ENCODE assay signal across 26 cellular contexts in the genomic region with DNA sequence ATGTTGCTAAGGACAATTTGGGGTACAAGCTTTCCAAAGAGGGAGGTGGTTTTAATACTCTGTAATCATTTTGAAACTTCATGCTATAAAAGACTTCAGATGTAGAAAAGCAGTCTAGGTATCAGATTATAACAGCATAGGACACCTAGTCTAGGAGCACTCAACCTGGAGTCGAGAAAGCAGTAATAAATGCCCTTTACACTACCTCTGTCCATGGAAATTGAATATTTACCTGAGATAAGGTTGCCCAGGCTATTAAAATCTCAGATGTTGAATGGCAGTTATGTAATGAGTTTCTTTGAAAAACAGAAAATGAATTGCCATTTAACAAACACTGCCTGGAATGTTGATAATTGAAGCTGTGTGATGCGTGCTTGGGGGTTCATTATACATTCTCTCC.
"Had no signal": no experiment of that assay in that cellular context is flagged by ENCODE, and none has a peak within 500 bp of the region (broad histone marks: within the 10 kb centered on the region; RNA-seq: fewer than 3 reads in every experiment).

No MANE protein-coding gene starts in this region.

- H3K4me2 ChIP-seq: smooth muscle cell had no signal

- DNase-seq: colonic mucosa; effector CD8-positive, alpha-beta T cell; endodermal cell; foreskin keratinocyte; heart left ventricle; hippocampal formation; left ventricle myocardium superior; lower lobe of right lung; naive B cell; pancreas; right lobe of liver; stimulated activated CD4-positive, alpha-beta T cell treated with anti-CD3 and anti-CD28 coated beads, Interleukin-12 subunit alpha, Interleukin-12 subunit beta, amount 100 ng/mL, for 4 hours; stimulated activated CD4-positive, alpha-beta T cell treated with anti-CD3 and anti-CD28 coated beads, Interleukin-1b, Interleukin-23, amount 100 ng/mL, for 48 hours; stimulated activated CD4-positive, alpha-beta T cell treated with anti-CD3 and anti-CD28 coated beads, Interleukin-4, amount 100 ng/mL, for 1 hour; stimulated activated CD8-positive, alpha-beta memory T cell treated with anti-CD3 and anti-CD28 coated beads, Interleukin-4, amount 100 ng/mL, for 48 hours; stimulated activated naive CD4-positive, alpha-beta T cell; stimulated activated naive CD8-positive, alpha-beta T cell treated with anti-CD3 and anti-CD28 coated beads, Interleukin-15, amount 100 ng/mL, for 72 hours; transverse colon had no signal

- H3K9me3 ChIP-seq: colonic mucosa, esophagus muscularis mucosa, gastroesophageal sphincter, heart left ventricle, lower lobe of right lung, neutrophil, pancreas, right lobe of liver, suprapubic skin, transverse colon had no signal

- H3K27me3 Mint-ChIP-seq: dendritic cell treated with granulocyte-macrophage colony-stimulating factor and Interleukin-4, amounts not matched to agents 40 ng/mL and 50 ng/mL, for 4 days; naive B cell; natural killer cell treated with Interleukin-12 subunit alpha and Interleukin-12 subunit beta and Interleukin-15 and Interleukin-18, amount 100 ng/mL, for 72 hours; stimulated activated naive CD8-positive, alpha-beta T cell treated with anti-CD3 and anti-CD28 coated beads, Interleukin-15, amount 100 ng/mL, for 72 hours had no signal

- H3K27ac ChIP-seq: colonic mucosa, esophagus muscularis mucosa, foreskin keratinocyte, gastroesophageal sphincter, heart left ventricle, lower lobe of right lung, neutrophil, pancreas, right lobe of liver, suprapubic skin, transverse colon had no signal

- H3K4me1 ChIP-seq: colonic mucosa, esophagus muscularis mucosa, foreskin keratinocyte, gastroesophageal sphincter, lower lobe of right lung, pancreas, right lobe of liver, suprapubic skin had no signal

- H3K36me3 ChIP-seq: colonic mucosa, esophagus muscularis mucosa, gastroesophageal sphincter, heart left ventricle, lower lobe of right lung, neutrophil, pancreas, right lobe of liver, suprapubic skin, transverse colon had no signal

- H3K27me3 ChIP-seq: colonic mucosa, esophagus muscularis mucosa, foreskin keratinocyte, gastroesophageal sphincter, heart left ventricle, neutrophil, pancreas, right lobe of liver, suprapubic skin, transverse colon had no signal

- H3K4me3 ChIP-seq: colonic mucosa, esophagus muscularis mucosa, gastroesophageal sphincter, heart left ventricle, lower lobe of right lung, pancreas, right lobe of liver, smooth muscle cell, suprapubic skin, transverse colon had no signal

- ATAC-seq: foreskin keratinocyte; gastroesophageal sphincter; heart left ventricle; left ventricle myocardium superior; lower lobe of right lung; natural killer cell treated with Interleukin-12 subunit alpha and Interleukin-12 subunit beta and Interleukin-15 and Interleukin-18, amount 100 ng/mL, for 72 hours; right lobe of liver; stimulated activated naive CD8-positive, alpha-beta T cell treated with anti-CD3 and anti-CD28 coated beads, Interleukin-15, amount 100 ng/mL, for 72 hours had no signal

- H3K27ac Mint-ChIP-seq: dendritic cell treated with granulocyte-macrophage colony-stimulating factor and Interleukin-4, amounts not matched to agents 40 ng/mL and 50 ng/mL, for 4 days; endodermal cell; natural killer cell treated with Interleukin-12 subunit alpha and Interleukin-12 subunit beta and Interleukin-15 and Interleukin-18, amount 100 ng/mL, for 72 hours; stimulated activated naive CD8-positive, alpha-beta T cell treated with anti-CD3 and anti-CD28 coated beads, Interleukin-15, amount 100 ng/mL, for 72 hours had no signal

- H3K9me3 Mint-ChIP-seq: dendritic cell treated with granulocyte-macrophage colony-stimulating factor and Interleukin-4, amounts not matched to agents 40 ng/mL and 50 ng/mL, for 4 days; endodermal cell; naive B cell; natural killer cell treated with Interleukin-12 subunit alpha and Interleukin-12 subunit beta and Interleukin-15 and Interleukin-18, amount 100 ng/mL, for 72 hours had no signal

- H3K4me1 Mint-ChIP-seq: naive B cell, neural crest cell had no signal

- H3K4me3 Mint-ChIP-seq: dendritic cell treated with granulocyte-macrophage colony-stimulating factor and Interleukin-4, amounts not matched to agents 40 ng/mL and 50 ng/mL, for 4 days; endodermal cell; naive B cell; natural killer cell treated with Interleukin-12 subunit alpha and Interleukin-12 subunit beta and Interleukin-15 and Interleukin-18, amount 100 ng/mL, for 72 hours; neural crest cell; stimulated activated naive CD8-positive, alpha-beta T cell treated with anti-CD3 and anti-CD28 coated beads, Interleukin-15, amount 100 ng/mL, for 72 hours had no signal

- H3K36me3 Mint-ChIP-seq: naive B cell; natural killer cell treated with Interleukin-12 subunit alpha and Interleukin-12 subunit beta and Interleukin-15 and Interleukin-18, amount 100 ng/mL, for 72 hours had no signal
